Comparison of ENCODE assay signal across 1 cellular context in the genomic region with DNA sequence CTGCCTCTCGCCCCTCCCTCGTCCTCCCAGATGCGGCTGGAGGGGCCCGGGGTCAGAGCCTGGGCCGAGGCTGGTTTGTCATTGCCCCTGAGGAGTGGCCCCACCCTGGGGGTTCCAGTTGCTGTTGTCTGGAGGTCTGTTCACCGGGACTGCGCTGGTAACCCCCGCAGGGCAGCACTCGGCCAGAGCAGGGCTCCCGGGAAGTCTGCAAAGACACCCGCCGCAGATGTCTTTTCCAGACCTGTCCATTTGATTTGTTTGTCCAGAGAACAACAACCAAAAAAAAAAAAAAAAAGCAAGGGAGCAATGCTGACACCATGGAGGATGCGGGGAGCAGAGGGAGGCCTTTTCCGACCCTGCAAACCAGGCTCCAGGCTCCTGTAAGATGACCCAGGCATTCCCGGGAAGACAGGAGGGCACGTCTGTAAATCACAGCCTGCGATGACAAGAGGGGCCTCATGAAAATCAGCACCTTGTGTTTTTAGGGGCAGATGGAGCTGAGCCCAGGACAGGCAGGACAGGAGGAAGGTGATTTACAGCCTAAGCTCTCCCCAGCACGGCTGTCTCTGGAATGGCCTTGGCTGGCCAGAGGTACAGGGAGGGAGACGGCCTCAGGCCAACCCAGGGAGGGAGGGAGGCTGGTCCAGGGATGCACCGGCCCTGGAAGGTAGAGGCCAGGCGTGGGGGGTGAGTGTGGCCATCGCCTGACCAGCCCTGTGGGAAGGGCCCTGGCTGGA.
A peak's percentile ranks its signal among the peaks of the same experiment; 100 is the strongest.
TF ChIP-seq lines count a peak whose summit lies in the region.

No MANE protein-coding gene starts in this region.

TF ChIP-seq in SK-N-SH, 30 proteins besides CTCF, POLR2A, EP300 and RAD21 (continued from another document):
- TF ChIP-seq NFIC (IDR thresholded peaks at IDR 0.05; ENCODE audit: borderline replicate concordance) (no peak), RXRA (IDR thresholded peaks at IDR 0.05; ENCODE audit: borderline replicate concordance, low read depth) (no peak), EZH2phosphoT487 (IDR thresholded peaks at IDR 0.05; ENCODE audit: borderline replicate concordance, low read depth) (no peak), SMC3 (IDR thresholded peaks at IDR 0.05; ENCODE audit: low read depth, low read length) (no peak), MXI1 (IDR thresholded peaks at IDR 0.05; ENCODE audit: low read depth, low read length) (0 out of 2 replicates have a peak, but pooled peaks have one; percentile 15), GATA2 (CRISPR knock-in tag; IDR thresholded peaks at IDR 0.05) (no peak; the same call in 1 of the 2 replicates), REST (IDR thresholded peaks at IDR 0.05; ENCODE audit: low read depth, low read length) (no peak), YY1 (IDR thresholded peaks at IDR 0.05; ENCODE audit: low read depth) (no peak)
- TF ChIP-seq, protein P1, sequence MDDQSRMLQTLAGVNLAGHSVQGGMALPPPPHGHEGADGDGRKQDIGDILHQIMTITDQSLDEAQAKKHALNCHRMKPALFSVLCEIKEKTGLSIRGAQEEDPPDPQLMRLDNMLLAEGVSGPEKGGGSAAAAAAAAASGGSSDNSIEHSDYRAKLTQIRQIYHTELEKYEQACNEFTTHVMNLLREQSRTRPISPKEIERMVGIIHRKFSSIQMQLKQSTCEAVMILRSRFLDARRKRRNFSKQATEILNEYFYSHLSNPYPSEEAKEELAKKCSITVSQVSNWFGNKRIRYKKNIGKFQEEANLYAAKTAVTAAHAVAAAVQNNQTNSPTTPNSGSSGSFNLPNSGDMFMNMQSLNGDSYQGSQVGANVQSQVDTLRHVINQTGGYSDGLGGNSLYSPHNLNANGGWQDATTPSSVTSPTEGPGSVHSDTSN (IDR thresholded peaks at IDR 0.05): no peak
